ENCODE assay signal across 1 cellular context in the genomic region with DNA sequence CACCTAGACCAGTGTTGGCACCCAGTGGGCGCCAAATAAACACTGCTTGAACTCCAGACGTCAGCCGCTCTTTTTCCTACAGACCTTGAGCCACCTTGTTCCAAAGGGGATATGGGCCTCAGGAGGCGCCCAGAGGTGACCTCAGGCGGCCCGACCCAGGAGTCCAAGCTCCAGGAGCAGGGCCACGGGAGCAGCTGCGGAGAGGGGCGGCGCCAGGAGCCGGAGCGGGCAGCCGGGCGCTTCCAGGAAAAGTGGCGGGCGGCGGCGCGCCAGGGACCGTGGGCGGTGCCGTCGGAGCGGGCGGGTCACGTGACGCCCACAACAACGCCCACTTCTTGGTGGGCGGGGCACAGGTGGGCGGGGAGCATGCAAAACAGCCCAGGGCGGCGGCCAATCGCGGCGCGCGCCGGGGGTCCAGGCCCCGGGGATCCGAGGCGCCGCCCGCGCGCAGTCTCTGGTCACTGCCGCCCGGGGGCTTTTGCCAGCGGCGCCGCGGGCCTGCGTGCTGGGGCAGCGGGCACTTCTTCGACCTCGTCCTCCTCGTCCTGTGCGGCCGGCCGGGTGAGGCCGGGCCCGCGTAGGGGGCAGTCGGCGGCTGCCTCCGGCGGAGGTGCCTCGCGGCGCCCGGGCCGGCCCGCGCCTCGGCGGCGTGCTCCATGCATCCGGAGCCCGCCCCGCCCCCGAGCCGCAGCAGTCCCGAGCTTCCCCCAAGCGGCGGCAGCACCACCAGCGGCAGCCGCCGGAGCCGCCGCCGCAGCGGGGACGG.
TF ChIP-seq lines count a peak whose summit lies in the region.

Gene ORAI1 (plus strand): TSS at position 444 of the 766 bp plus-strand sequence.

TF ChIP-seq in K562, 482 proteins besides CTCF, POLR2A, EP300 and RAD21 (continued from another document and continues in another):
- TF ChIP-seq GATAD2A (IDR thresholded peaks at IDR 0.05) = peak; percentile 82; the same call in 1 of the 2 replicates
- no peak for TF ChIP-seq HNRNPH1 (optimal IDR thresholded peaks at IDR 0.05; ENCODE audit: low read depth, low read length)
- peak; percentile 21 for TF ChIP-seq DACH1 (IDR thresholded peaks at IDR 0.05; ENCODE audit: partially characterized antibody)
- 0 out of 2 replicates have a peak, but pooled peaks have one; percentile 37 for TF ChIP-seq CBFB (CRISPR knock-in tag; IDR thresholded peaks at IDR 0.05)
- TF ChIP-seq ESRRB (CRISPR knock-in tag; IDR thresholded peaks at IDR 0.05; ENCODE audit: borderline replicate concordance) = no peak
- no peak for TF ChIP-seq RBM22 (IDR thresholded peaks at IDR 0.05; ENCODE audit: low read depth, low read length, poor library complexity, severe bottlenecking)
- peak; percentile 32 for TF ChIP-seq NEUROD1 (IDR thresholded peaks at IDR 0.05; ENCODE audit: borderline replicate concordance, low read depth, low read length, partially characterized antibody)
- peak; percentile 42; the same call in 1 of the 2 replicates for TF ChIP-seq EP400 (IDR thresholded peaks at IDR 0.05)
- no peak for TF ChIP-seq SP2 (IDR thresholded peaks at IDR 0.05; ENCODE audit: extremely low read depth, low read depth, low read length, poor library complexity, severe bottlenecking)
- TF ChIP-seq RB1 (IDR thresholded peaks at IDR 0.05; ENCODE audit: low read depth) = peak; percentile 87
- no peak for TF ChIP-seq TAF9B (IDR thresholded peaks at IDR 0.05; ENCODE audit: partially characterized antibody)
- TF ChIP-seq GABPA (tag; conservative IDR thresholded peaks at IDR 0.05; ENCODE audit: low read depth) = peak; percentile 18; the same call in 1 of the 2 replicates
- peak; percentile 51; the same call in 1 of the 2 replicates for TF ChIP-seq ZBTB26 (CRISPR knock-in tag; IDR thresholded peaks at IDR 0.05)
- TF ChIP-seq JUND (IDR thresholded peaks at IDR 0.05; ENCODE audit: borderline replicate concordance, low read depth, low read length) = no peak
- TF ChIP-seq JUND (tag; IDR thresholded peaks at IDR 0.05; ENCODE audit: borderline replicate concordance, low read depth, low read length) = 0 out of 3 replicates have a peak, but pooled peaks have one; percentile 12
- peak; percentile 62 for TF ChIP-seq FUS (optimal IDR thresholded peaks at IDR 0.05; ENCODE audit: low read depth, low read length)
- peak; percentile 52; the same call in 1 of the 2 replicates for TF ChIP-seq GABPB1 (CRISPR knock-in tag; IDR thresholded peaks at IDR 0.05)
- no peak for TF ChIP-seq ZNF778 (CRISPR knock-in tag; IDR thresholded peaks at IDR 0.05)
- peak; percentile 77; the same call in 1 of the 2 replicates for TF ChIP-seq GTF2E2 (tag; IDR thresholded peaks at IDR 0.05)
- TF ChIP-seq ATF3 (IDR thresholded peaks at IDR 0.05) = no peak
- TF ChIP-seq ATF3 (CRISPR knock-in tag; conservative IDR thresholded peaks at IDR 0.05) = no peak
- TF ChIP-seq STAT5A (IDR thresholded peaks at IDR 0.05; ENCODE audit: borderline replicate concordance, low read length) = peak; percentile 36; the same call in 1 of the 2 replicates
- no peak for TF ChIP-seq CHD4 (IDR thresholded peaks at IDR 0.05; ENCODE audit: insufficient read depth, insufficient replicate concordance, low read depth, low read length, poor library complexity, severe bottlenecking)
- 0 out of 2 replicates have a peak, but pooled peaks have one; percentile 30 for TF ChIP-seq ZC3H11A (IDR thresholded peaks at IDR 0.05; ENCODE audit: low read depth, low read length)
- TF ChIP-seq BHLHE40 (IDR thresholded peaks at IDR 0.05; ENCODE audit: low read length) = peak; percentile 84
- no peak for TF ChIP-seq ZBTB33 (CRISPR knock-in tag; IDR thresholded peaks at IDR 0.05)
- TF ChIP-seq CAMTA2 (CRISPR knock-in tag; conservative IDR thresholded peaks at IDR 0.05) = 0 out of 2 replicates have a peak, but pooled peaks have one; percentile 23
- TF ChIP-seq SUPT5H (IDR thresholded peaks at IDR 0.05) = 0 out of 2 replicates have a peak, but pooled peaks have one; percentile 50
- peak; percentile 43; the same call in 1 of the 2 replicates for TF ChIP-seq DPF2 (IDR thresholded peaks at IDR 0.05)
- TF ChIP-seq NCOA1 (IDR thresholded peaks at IDR 0.05; ENCODE audit: low read depth) = no peak
- no peak for TF ChIP-seq BMI1 (IDR thresholded peaks at IDR 0.05; ENCODE audit: low read length)
- TF ChIP-seq CREB3 (tag; conservative IDR thresholded peaks at IDR 0.05; ENCODE audit: low read depth) = 0 out of 2 replicates have a peak, but pooled peaks have one; percentile 49
- TF ChIP-seq ZNF507 (tag; conservative IDR thresholded peaks at IDR 0.05) = no peak
- TF ChIP-seq BRF1 (IDR thresholded peaks at IDR 0.05; ENCODE audit: borderline replicate concordance, extremely low read depth, insufficient read length) = no peak
- no peak for TF ChIP-seq ZKSCAN1 (IDR thresholded peaks at IDR 0.05; ENCODE audit: low read depth, low read length)
- TF ChIP-seq AFF1 (IDR thresholded peaks at IDR 0.05; ENCODE audit: low read depth in 1 of 2, partially characterized antibody in 2 of 2) = no peak
- TF ChIP-seq ZNF175 (CRISPR knock-in tag; IDR thresholded peaks at IDR 0.05; ENCODE audit: low read depth) = 0 out of 2 replicates have a peak, but pooled peaks have one; percentile 47
- TF ChIP-seq POLR2H (tag; IDR thresholded peaks at IDR 0.05; ENCODE audit: low read depth) = no peak
- peak; percentile 82; the same call in 1 of the 2 replicates for TF ChIP-seq GTF2F1 (IDR thresholded peaks at IDR 0.05; ENCODE audit: low read depth, low read length)
- no peak for TF ChIP-seq ZNF318 (IDR thresholded peaks at IDR 0.05; ENCODE audit: borderline replicate concordance in 1 of 2, low read depth in 1 of 2)
- TF ChIP-seq RAD51 (IDR thresholded peaks at IDR 0.05; ENCODE audit: borderline replicate concordance, low read depth) = peak; percentile 97
- TF ChIP-seq MYNN (IDR thresholded peaks at IDR 0.05) = peak; percentile 34; the same call in 1 of the 2 replicates
- TF ChIP-seq MYNN (CRISPR knock-in tag; IDR thresholded peaks at IDR 0.05) = no peak
- TF ChIP-seq ZNF212 (CRISPR knock-in tag; IDR thresholded peaks at IDR 0.05) = peak; percentile 57; the same call in 1 of the 2 replicates
- peak; percentile 67; the same call in 1 of the 2 replicates for TF ChIP-seq MTA3 (IDR thresholded peaks at IDR 0.05; ENCODE audit: borderline replicate concordance)
